Comparison of ENCODE assay signal across 2 cellular contexts in the genomic region with DNA sequence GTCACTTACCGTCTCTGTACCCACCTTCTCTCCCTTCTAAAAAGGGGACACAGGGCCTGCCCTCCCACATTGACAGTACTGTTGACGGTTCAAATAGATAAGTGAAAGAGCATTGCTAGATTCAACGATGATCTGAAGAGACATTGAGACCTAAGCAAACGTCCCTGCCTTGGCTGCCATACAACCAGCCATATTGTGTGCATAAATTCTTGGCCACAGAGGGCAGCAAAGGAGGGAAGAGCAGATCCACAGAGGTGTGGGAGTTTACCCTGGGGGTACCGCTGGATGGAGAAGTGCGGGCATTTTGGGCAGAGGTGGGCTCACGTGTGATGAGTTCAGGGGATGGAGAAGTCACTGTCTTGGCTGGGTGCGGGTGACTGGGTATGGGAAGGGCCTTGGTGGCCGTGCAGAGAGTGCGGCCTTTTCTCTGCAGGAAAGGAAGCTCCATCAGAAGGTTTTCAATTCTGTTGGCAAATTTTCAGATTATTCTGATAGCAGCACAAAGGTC.
TF ChIP-seq lines count a peak whose summit lies in the region.

No MANE protein-coding gene starts in this region.

TF ChIP-seq in HepG2, 621 proteins besides CTCF, POLR2A, EP300 and RAD21:
- TF ChIP-seq, protein P1, sequence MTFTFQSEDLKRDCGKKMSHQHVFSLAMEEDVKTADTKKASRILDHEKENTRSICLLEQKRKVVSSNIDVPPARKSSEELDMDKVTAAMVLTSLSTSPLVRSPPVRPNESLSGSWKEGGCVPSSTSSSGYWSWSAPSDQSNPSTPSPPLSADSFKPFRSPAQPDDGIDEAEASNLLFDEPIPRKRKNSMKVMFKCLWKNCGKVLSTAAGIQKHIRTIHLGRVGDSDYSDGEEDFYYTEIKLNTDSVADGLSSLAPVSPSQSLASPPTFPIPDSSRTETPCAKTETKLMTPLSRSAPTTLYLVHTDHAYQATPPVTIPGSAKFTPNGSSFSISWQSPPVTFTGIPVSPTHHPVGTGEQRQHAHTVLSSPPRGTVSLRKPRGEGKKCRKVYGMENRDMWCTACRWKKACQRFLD (CRISPR knock-in tag; IDR thresholded peaks at IDR 0.05; ENCODE audit: borderline replicate concordance): no peak
- TF ChIP-seq ZNF225 (CRISPR knock-in tag; IDR thresholded peaks at IDR 0.05) (no peak), ZFP90 (CRISPR knock-in tag; IDR thresholded peaks at IDR 0.05; ENCODE audit: borderline replicate concordance) (no peak), NAIF1 (CRISPR knock-in tag; IDR thresholded peaks at IDR 0.05; ENCODE audit: borderline replicate concordance) (no peak), GFI1 (CRISPR knock-in tag; IDR thresholded peaks at IDR 0.05; ENCODE audit: borderline replicate concordance) (no peak), ZFP62 (CRISPR knock-in tag; IDR thresholded peaks at IDR 0.05) (no peak), ZNF782 (CRISPR knock-in tag; IDR thresholded peaks at IDR 0.05; ENCODE audit: borderline replicate concordance) (no peak), ZNF775 (CRISPR knock-in tag; IDR thresholded peaks at IDR 0.05; ENCODE audit: borderline replicate concordance) (no peak), HCFC1 (IDR thresholded peaks at IDR 0.05; ENCODE audit: low read depth, low read length) (no peak), ZNF652 (CRISPR knock-in tag; IDR thresholded peaks at IDR 0.05; ENCODE audit: borderline replicate concordance, low read depth) (no peak), ZNF230 (CRISPR knock-in tag; IDR thresholded peaks at IDR 0.05) (no peak), REXO4 (CRISPR knock-in tag; IDR thresholded peaks at IDR 0.05; ENCODE audit: borderline replicate concordance) (no peak), ZNF577 (CRISPR knock-in tag; IDR thresholded peaks at IDR 0.05; ENCODE audit: borderline replicate concordance, low read depth) (no peak), ARNT (IDR thresholded peaks at IDR 0.05) (no peak), GABPA (IDR thresholded peaks at IDR 0.05; ENCODE audit: low read depth, low read length) (no peak), GABPA (CRISPR knock-in tag; IDR thresholded peaks at IDR 0.05; ENCODE audit: low read depth) (no peak), MEIS2 (CRISPR knock-in tag; IDR thresholded peaks at IDR 0.05) (no peak), ZNF589 (CRISPR knock-in tag; conservative IDR thresholded peaks at IDR 0.05) (no peak)
- TF ChIP-seq, protein P2, sequence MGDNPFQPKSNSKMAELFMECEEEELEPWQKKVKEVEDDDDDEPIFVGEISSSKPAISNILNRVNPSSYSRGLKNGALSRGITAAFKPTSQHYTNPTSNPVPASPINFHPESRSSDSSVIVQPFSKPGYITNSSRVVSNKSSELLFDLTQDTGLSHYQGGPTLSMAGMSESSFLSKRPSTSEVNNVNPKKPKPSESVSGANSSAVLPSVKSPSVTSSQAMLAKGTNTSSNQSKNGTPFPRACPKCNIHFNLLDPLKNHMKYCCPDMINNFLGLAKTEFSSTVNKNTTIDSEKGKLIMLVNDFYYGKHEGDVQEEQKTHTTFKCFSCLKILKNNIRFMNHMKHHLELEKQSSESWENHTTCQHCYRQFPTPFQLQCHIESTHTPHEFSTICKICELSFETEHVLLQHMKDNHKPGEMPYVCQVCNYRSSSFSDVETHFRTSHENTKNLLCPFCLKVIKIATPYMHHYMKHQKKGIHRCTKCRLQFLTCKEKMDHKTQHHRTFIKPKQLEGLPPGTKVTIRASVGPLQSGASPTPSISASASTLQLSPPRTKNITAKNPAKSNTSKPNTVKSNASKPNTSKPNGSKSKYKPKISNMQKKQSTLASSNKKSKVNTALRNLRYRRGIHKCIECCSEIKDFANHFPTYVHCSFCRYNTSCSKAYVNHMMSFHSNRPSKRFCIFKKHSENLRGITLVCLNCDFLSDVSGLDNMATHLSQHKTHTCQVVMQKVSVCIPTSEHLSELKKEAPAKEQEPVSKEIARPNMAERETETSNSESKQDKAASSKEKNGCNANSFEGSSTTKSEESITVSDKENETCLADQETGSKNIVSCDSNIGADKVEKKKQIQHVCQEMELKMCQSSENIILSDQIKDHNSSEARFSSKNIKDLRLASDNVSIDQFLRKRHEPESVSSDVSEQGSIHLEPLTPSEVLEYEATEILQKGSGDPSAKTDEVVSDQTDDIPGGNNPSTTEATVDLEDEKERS (CRISPR knock-in tag; IDR thresholded peaks at IDR 0.05): no peak
- TF ChIP-seq, protein P3, sequence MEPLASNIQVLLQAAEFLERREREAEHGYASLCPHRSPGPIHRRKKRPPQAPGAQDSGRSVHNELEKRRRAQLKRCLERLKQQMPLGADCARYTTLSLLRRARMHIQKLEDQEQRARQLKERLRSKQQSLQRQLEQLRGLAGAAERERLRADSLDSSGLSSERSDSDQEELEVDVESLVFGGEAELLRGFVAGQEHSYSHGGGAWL (CRISPR knock-in tag; IDR thresholded peaks at IDR 0.05): no peak
- TF ChIP-seq, protein P4, sequence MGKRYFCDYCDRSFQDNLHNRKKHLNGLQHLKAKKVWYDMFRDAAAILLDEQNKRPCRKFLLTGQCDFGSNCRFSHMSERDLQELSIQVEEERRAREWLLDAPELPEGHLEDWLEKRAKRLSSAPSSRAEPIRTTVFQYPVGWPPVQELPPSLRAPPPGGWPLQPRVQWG (CRISPR knock-in tag; IDR thresholded peaks at IDR 0.05; ENCODE audit: borderline replicate concordance, low read depth): no peak

TF ChIP-seq in H1, 55 proteins besides CTCF, POLR2A, EP300 and RAD21:
- TF ChIP-seq YY1 (IDR thresholded peaks at IDR 0.05; ENCODE audit: low read depth, low read length): 0 out of 2 replicates have a peak, but pooled peaks have one; percentile 12
- TF ChIP-seq KDM4A (IDR thresholded peaks at IDR 0.05; ENCODE audit: low read depth, low read length, severe bottlenecking): no peak
